ENCODE assay signal across 23 cellular contexts in the genomic region with DNA sequence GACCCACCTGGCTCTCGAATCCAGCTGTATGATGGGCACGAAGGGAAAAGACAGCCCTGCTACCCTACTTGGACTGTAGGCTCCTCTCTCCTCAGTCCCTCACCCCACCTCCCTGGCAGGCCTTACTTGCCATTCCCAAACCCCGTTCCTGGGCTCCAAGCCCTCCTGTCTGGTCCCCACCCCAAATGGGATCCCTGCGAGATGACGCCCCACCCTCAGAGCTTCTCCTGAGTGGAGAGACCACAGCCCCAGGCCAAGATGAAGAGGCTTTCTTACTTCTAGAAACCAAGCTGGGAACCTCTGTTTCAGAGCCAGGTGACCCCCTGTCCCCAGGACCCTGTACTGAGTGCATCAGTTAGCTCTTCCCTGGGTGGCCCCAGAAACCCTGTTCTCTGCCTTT. TPM values are rescaled to one million over a fixed set of nuclear protein-coding genes. Genes with fewer than 3 reads are reported as not detected.
"Had no signal": no experiment of that assay in that cellular context is flagged by ENCODE, and none has a peak within 500 bp of the region (broad histone marks: within the 10 kb centered on the region; RNA-seq: fewer than 3 reads in every experiment).

No MANE protein-coding gene starts in this region.

- H3K4me3 Mint-ChIP-seq: memory B cell; mesothelial cell of epicardium; natural killer cell; stimulated activated effector memory CD8-positive, alpha-beta T cell treated with anti-CD3 and anti-CD28 coated beads, Interleukin-12 subunit alpha, Interleukin-12 subunit beta, amount 100 ng/mL, for 72 hours; stimulated activated naive CD8-positive, alpha-beta T cell treated with anti-CD3 and anti-CD28 coated beads, Interleukin-15, Interleukin-2, amounts not matched to agents 100 ng/mL and 50 ng/mL, for 24 hours had no signal

- H3K4me3 ChIP-seq: dorsolateral prefrontal cortex, left lung, lower lobe of right lung, psoas muscle, sigmoid colon, skin epidermis, tibial artery, upper lobe of left lung, uterus had no signal

- H3K9me3 Mint-ChIP-seq: natural killer cell; stimulated activated effector memory CD8-positive, alpha-beta T cell treated with anti-CD3 and anti-CD28 coated beads, Interleukin-12 subunit alpha, Interleukin-12 subunit beta, amount 100 ng/mL, for 72 hours; stimulated activated naive CD8-positive, alpha-beta T cell treated with anti-CD3 and anti-CD28 coated beads, Interleukin-15, Interleukin-2, amounts not matched to agents 100 ng/mL and 50 ng/mL, for 24 hours had no signal

- H3K9me3 ChIP-seq: left lung, lower lobe of right lung, psoas muscle, sigmoid colon, tibial artery, upper lobe of left lung, uterus had no signal

- H3K36me3 ChIP-seq: left lung, lower lobe of right lung, sigmoid colon, tibial artery, upper lobe of left lung, uterus had no signal

- H3K4me1 ChIP-seq: lower lobe of right lung, psoas muscle, uterus had no signal

- H3K36me3 Mint-ChIP-seq: mesothelial cell of epicardium; natural killer cell; stimulated activated effector memory CD8-positive, alpha-beta T cell treated with anti-CD3 and anti-CD28 coated beads, Interleukin-12 subunit alpha, Interleukin-12 subunit beta, amount 100 ng/mL, for 72 hours had no signal

- DNase-seq: cortex of kidney; dorsolateral prefrontal cortex; effector CD8-positive, alpha-beta T cell; left lung; lower lobe of right lung; natural killer cell; psoas muscle; retina; sigmoid colon; stimulated activated CD4-positive, alpha-beta T cell treated with anti-CD3 and anti-CD28 coated beads, Interleukin-4, amount 100 ng/mL, for 1 hour; stimulated activated CD8-positive, alpha-beta memory T cell treated with anti-CD3 and anti-CD28 coated beads, Interleukin-4, amount 100 ng/mL, for 48 hours; tibial artery; upper lobe of left lung; uterus had no signal

- H3K4me1 Mint-ChIP-seq: natural killer cell; stimulated activated effector memory CD8-positive, alpha-beta T cell treated with anti-CD3 and anti-CD28 coated beads, Interleukin-12 subunit alpha, Interleukin-12 subunit beta, amount 100 ng/mL, for 72 hours had no signal

- H3K27ac ChIP-seq: dorsolateral prefrontal cortex, left lung, lower lobe of right lung, psoas muscle, sigmoid colon, skin epidermis, tibial artery, upper lobe of left lung, uterus had no signal

- ATAC-seq: esophagus mucosa; left lung; lower lobe of right lung; natural killer cell; psoas muscle; stimulated activated effector memory CD8-positive, alpha-beta T cell treated with anti-CD3 and anti-CD28 coated beads, Interleukin-12 subunit alpha, Interleukin-12 subunit beta, amount 100 ng/mL, for 72 hours had no signal

- H3K27ac Mint-ChIP-seq: memory B cell; mesothelial cell of epicardium; natural killer cell; stimulated activated effector memory CD8-positive, alpha-beta T cell treated with anti-CD3 and anti-CD28 coated beads, Interleukin-12 subunit alpha, Interleukin-12 subunit beta, amount 100 ng/mL, for 72 hours; stimulated activated naive CD8-positive, alpha-beta T cell treated with anti-CD3 and anti-CD28 coated beads, Interleukin-15, Interleukin-2, amounts not matched to agents 100 ng/mL and 50 ng/mL, for 24 hours had no signal

RNA-seq across cellular contexts. Expression of gene NALF2, which starts 4.5 kb away (rescaled TPM):
- total RNA-seq: fibroblast of lung, glomerular endothelial cell, mesothelial cell of epicardium, myocyte, natural killer cell had no signal
- polyA plus RNA-seq: fibroblast of lung had no signal
